ENCODE assay signal across 1 cellular context in the genomic region with DNA sequence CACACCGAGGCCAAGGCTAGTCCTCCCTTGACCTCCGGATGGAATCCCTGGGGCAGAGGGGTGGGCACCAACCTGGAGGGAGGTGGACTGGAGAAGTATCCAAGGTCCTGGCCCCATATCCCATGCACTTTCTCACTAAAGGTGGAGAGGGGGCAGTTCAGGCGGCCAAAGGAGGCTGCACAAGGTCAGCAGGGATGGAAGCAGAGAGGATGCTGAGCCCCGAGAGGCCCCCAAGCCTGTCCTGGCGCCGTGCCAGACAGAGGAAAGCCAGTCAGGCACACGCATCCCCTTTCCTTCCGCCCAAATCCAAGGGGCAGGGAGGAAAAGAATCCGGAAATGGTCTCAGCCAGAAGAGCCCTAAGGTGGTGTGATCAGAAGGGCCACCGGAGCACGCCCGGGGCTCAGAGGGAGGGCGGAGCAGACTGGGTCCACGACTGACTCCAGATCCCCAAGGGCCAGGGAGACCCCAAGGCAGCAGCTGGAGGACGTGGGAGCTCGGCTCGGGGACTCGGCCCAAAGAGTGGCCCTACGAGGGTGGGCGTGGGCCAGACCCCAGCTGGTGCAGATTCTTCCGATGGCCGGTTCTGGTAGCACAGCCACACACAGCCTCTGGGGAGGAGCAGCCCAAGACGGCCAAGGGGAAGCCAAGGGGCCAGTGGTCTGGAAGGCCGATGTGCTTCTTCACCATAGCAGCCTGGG.
TF ChIP-seq lines count a peak whose summit lies in the region.

No MANE protein-coding gene starts in this region.

TF ChIP-seq in GM23338, 12 proteins besides CTCF, POLR2A, EP300 and RAD21:
- TF ChIP-seq, protein P1, sequence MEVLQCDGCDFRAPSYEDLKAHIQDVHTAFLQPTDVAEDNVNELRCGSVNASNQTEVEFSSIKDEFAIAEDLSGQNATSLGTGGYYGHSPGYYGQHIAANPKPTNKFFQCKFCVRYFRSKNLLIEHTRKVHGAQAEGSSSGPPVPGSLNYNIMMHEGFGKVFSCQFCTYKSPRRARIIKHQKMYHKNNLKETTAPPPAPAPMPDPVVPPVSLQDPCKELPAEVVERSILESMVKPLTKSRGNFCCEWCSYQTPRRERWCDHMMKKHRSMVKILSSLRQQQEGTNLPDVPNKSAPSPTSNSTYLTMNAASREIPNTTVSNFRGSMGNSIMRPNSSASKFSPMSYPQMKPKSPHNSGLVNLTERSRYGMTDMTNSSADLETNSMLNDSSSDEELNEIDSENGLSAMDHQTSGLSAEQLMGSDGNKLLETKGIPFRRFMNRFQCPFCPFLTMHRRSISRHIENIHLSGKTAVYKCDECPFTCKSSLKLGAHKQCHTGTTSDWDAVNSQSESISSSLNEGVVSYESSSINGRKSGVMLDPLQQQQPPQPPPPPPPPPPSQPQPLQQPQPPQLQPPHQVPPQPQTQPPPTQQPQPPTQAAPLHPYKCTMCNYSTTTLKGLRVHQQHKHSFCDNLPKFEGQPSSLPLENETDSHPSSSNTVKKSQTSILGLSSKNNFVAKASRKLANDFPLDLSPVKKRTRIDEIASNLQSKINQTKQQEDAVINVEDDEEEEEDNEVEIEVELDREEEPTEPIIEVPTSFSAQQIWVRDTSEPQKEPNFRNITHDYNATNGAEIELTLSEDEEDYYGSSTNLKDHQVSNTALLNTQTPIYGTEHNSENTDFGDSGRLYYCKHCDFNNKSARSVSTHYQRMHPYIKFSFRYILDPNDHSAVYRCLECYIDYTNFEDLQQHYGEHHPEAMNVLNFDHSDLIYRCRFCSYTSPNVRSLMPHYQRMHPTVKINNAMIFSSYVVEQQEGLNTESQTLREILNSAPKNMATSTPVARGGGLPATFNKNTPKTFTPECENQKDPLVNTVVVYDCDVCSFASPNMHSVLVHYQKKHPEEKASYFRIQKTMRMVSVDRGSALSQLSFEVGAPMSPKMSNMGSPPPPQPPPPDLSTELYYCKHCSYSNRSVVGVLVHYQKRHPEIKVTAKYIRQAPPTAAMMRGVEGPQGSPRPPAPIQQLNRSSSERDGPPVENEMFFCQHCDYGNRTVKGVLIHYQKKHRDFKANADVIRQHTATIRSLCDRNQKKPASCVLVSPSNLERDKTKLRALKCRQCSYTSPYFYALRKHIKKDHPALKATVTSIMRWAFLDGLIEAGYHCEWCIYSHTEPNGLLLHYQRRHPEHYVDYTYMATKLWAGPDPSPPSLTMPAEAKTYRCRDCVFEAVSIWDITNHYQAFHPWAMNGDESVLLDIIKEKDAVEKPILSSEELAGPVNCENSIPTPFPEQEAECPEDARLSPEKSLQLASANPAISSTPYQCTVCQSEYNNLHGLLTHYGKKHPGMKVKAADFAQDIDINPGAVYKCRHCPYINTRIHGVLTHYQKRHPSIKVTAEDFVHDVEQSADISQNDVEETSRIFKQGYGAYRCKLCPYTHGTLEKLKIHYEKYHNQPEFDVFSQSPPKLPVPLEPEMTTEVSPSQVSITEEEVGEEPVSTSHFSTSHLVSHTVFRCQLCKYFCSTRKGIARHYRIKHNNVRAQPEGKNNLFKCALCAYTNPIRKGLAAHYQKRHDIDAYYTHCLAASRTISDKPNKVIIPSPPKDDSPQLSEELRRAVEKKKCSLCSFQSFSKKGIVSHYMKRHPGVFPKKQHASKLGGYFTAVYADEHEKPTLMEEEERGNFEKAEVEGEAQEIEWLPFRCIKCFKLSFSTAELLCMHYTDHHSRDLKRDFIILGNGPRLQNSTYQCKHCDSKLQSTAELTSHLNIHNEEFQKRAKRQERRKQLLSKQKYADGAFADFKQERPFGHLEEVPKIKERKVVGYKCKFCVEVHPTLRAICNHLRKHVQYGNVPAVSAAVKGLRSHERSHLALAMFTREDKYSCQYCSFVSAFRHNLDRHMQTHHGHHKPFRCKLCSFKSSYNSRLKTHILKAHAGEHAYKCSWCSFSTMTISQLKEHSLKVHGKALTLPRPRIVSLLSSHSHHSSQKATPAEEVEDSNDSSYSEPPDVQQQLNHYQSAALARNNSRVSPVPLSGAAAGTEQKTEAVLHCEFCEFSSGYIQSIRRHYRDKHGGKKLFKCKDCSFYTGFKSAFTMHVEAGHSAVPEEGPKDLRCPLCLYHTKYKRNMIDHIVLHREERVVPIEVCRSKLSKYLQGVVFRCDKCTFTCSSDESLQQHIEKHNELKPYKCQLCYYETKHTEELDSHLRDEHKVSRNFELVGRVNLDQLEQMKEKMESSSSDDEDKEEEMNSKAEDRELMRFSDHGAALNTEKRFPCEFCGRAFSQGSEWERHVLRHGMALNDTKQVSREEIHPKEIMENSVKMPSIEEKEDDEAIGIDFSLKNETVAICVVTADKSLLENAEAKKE (CRISPR knock-in tag; IDR thresholded peaks at IDR 0.05) = no peak
- TF ChIP-seq, protein P2, sequence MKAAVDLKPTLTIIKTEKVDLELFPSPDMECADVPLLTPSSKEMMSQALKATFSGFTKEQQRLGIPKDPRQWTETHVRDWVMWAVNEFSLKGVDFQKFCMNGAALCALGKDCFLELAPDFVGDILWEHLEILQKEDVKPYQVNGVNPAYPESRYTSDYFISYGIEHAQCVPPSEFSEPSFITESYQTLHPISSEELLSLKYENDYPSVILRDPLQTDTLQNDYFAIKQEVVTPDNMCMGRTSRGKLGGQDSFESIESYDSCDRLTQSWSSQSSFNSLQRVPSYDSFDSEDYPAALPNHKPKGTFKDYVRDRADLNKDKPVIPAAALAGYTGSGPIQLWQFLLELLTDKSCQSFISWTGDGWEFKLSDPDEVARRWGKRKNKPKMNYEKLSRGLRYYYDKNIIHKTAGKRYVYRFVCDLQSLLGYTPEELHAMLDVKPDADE (IDR thresholded peaks at IDR 0.05) = no peak
- no peak for TF ChIP-seq STAT1 (IDR thresholded peaks at IDR 0.05; ENCODE audit: unreplicated experiment)
